In genomic region chr6:137874204-137875001, GRCh38 we compare ENCODE assay signal across 11 cellular contexts. TPM values are rescaled to one million over a fixed set of nuclear protein-coding genes. Genes with fewer than 3 reads are reported as not detected.
DNase-seq lines count a peak whose midpoint lies in the region; ATAC-seq and TF ChIP-seq lines count a peak whose summit lies in the region.
"Had no signal": no experiment of that assay in that cellular context is flagged by ENCODE, and none has a peak within 500 bp of the region (broad histone marks: within the 10 kb centered on the region; RNA-seq: fewer than 3 reads in every experiment).

No MANE protein-coding gene starts in this region.

- H3K27ac ChIP-seq in rectal smooth muscle tissue (ENCODE audit: low read depth, low read length) (peak overlapping the region; percentile 1), SJCRH30 (no peak overlapping the region)

- no peaks in the 10 kb centered on the region for H3K9me3 ChIP-seq in SJCRH30 (replicated peaks)
- H3K9me3 ChIP-seq: thyroid gland had no signal

- no peak overlapping the region for H3K4me3 ChIP-seq in epithelial cell of proximal tubule (ENCODE audit: low read depth, low read length)
- H3K4me3 ChIP-seq in rectal smooth muscle tissue (ENCODE audit: low read length): no peak overlapping the region
- H3K4me3 ChIP-seq in SJCRH30: no peak overlapping the region

- TF ChIP-seq CTCF in epithelial cell of proximal tubule (conservative IDR thresholded peaks at IDR 0.05; ENCODE audit: low read depth, low read length): no peak

- peaks cover 14% of the 10 kb centered on the region for H3K4me1 ChIP-seq in rectal smooth muscle tissue (ENCODE audit: control insufficient read depth, insufficient read depth, low read length)
- H3K4me1 ChIP-seq in SJCRH30: peaks cover 31% of the 10 kb centered on the region

- H3K36me3 ChIP-seq in rectal smooth muscle tissue (ENCODE audit: control insufficient read depth, insufficient read depth, low read length) (peaks cover 41% of the 10 kb centered on the region), SJCRH30 (peaks cover 87% of the 10 kb centered on the region)

- no peak overlapping the region for H3K9ac ChIP-seq in rectal smooth muscle tissue (ENCODE audit: low read length)

- ATAC-seq in HG03469 (IDR thresholded peaks at IDR 0.05; ENCODE audit: unreplicated experiment) (no peak), HG03342 (IDR thresholded peaks at IDR 0.05; ENCODE audit: unreplicated experiment) (no peak), GM18861 (IDR thresholded peaks at IDR 0.05; ENCODE audit: unreplicated experiment) (no peak)

- DNase-seq in Daoy (ENCODE audit: low read depth) (peak; percentile 41), RPMI7951 (ENCODE audit: low read depth) (peak; percentile 34), epithelial cell of proximal tubule (ENCODE audit: low read depth) (peak; percentile 68), SJCRH30 (no peak)
- DNase-seq: NCI-H2081 treated with DMSO at 0.1 percent for 48 hours, T1000, thyroid gland had no signal

- H3K27me3 ChIP-seq in rectal smooth muscle tissue (ENCODE audit: control insufficient read depth, insufficient read depth, low read length) (no peaks in the 10 kb centered on the region), SJCRH30 (no peaks in the 10 kb centered on the region)
- H3K27me3 ChIP-seq: thyroid gland had no signal

RNA-seq across cellular contexts. Expression of gene TNFAIP3, which starts 7.3 kb away (rescaled TPM):
- 10.4 and 12.6 TPM in 2 replicates for total RNA-seq in Daoy (2014; rRNA removed; shearing (Covaris generic))
- total RNA-seq in RPMI7951 (2014; rRNA removed; shearing (Covaris generic)): 4.9 and 5.4 TPM in 2 replicates
- total RNA-seq in epithelial cell of proximal tubule: 10.6 and 13.6 TPM in 2 replicates
- total RNA-seq in SJCRH30 (2014; rRNA removed; shearing (Covaris generic)): 39.7 and 39.9 TPM in 2 replicates

Comparison
In these comparisons a context has a peak if more than half of its experiments do, and no peak if none do; other contexts are left out.
1. DNase-seq: peak in Daoy (single experiment), RPMI7951 (single experiment) and epithelial cell of proximal tubule (single experiment); none in SJCRH30 (0 of 2).